10 cellular contexts compared by ENCODE assay signal in genomic region chr12:127926004-127926403, GRCh38.
DNase-seq lines count a peak whose midpoint lies in the region; ATAC-seq and TF ChIP-seq lines count a peak whose summit lies in the region.
"Had no signal": no experiment of that assay in that cellular context is flagged by ENCODE, and none has a peak within 500 bp of the region (broad histone marks: within the 10 kb centered on the region; RNA-seq: fewer than 3 reads in every experiment).

No MANE protein-coding gene starts in this region.

- peak; percentile 84 to 91 for ATAC-seq in left cardiac atrium
- ATAC-seq in GM19395 (IDR thresholded peaks at IDR 0.05; ENCODE audit: unreplicated experiment) = no peak

- no peak for TF ChIP-seq CTCF in HEK293 (tag by site-specific recombination; IDR thresholded peaks at IDR 0.05)
- peak; percentile 58 for TF ChIP-seq CTCF in smooth muscle cell (IDR thresholded peaks at IDR 0.05; ENCODE audit: borderline replicate concordance, insufficient read depth, poor library complexity, severe bottlenecking)
- no peak for TF ChIP-seq CTCF in GM10248 (IDR thresholded peaks at IDR 0.05; ENCODE audit: control extremely low read depth, extremely low read depth, low read depth, missing control alignments)
- TF ChIP-seq CTCF in spleen (IDR thresholded peaks at IDR 0.05 in 8 of 11, conservative IDR thresholded peaks at IDR 0.05 in 3 of 11) = no peak

- H3K4me2 ChIP-seq in smooth muscle cell = no peak overlapping the region

- H3K9me3 ChIP-seq in HEK293 (ENCODE audit: control insufficient read depth, insufficient read depth, low read depth, low read length) = no peaks in the 10 kb centered on the region
- H3K9me3 ChIP-seq in SJCRH30 (replicated peaks) = no peaks in the 10 kb centered on the region
- no peaks in the 10 kb centered on the region for H3K9me3 ChIP-seq in smooth muscle cell (replicated peaks; ENCODE audit: low read depth)
- H3K9me3 ChIP-seq in spleen = no peaks in the 10 kb centered on the region

- CTCF ChIA-PET in HEK293 (lab: Yijun Ruan, JAX) = no interaction called here
- CTCF ChIA-PET in GM10248 (lab: Yijun Ruan, JAX) = no interaction called here

- TF ChIP-seq POLR2A in spleen (IDR thresholded peaks at IDR 0.05) = no peak

- H3K4me3 ChIP-seq in HEK293 (ENCODE audit: low read depth, low read length) (no peak overlapping the region), SJCRH30 (no peak overlapping the region), smooth muscle cell (no peak overlapping the region), spleen (no peak overlapping the region)

- H3F3A ChIP-seq in smooth muscle cell (ENCODE audit: low read depth) = no peaks in the 10 kb centered on the region

- no peak overlapping the region for H3K27ac ChIP-seq in HEK293 (ENCODE audit: extremely low read depth, low read depth, low read length)
- H3K27ac ChIP-seq in SJCRH30 = no peak overlapping the region
- no peak overlapping the region for H3K27ac ChIP-seq in smooth muscle cell (ENCODE audit: low read depth)
- H3K27ac ChIP-seq in spleen = no peak overlapping the region
- H3K27ac ChIP-seq: HL-60 had no signal

- H3K36me3 ChIP-seq in HEK293 (ENCODE audit: control insufficient read depth in 2 of 2, insufficient read depth in 1 of 2, low read length in 2 of 2) (no peaks in the 10 kb centered on the region), SJCRH30 (no peaks in the 10 kb centered on the region), smooth muscle cell (ENCODE audit: low read depth) (no peaks in the 10 kb centered on the region), spleen (no peaks in the 10 kb centered on the region)

- intact Hi-C loops in left cardiac atrium (cut with DNase I) = loop anchor here in 1 of 2 donors (10.0 kb wide), 1 partner anchor 821 kb away; no protein-coding TSS in a partner anchor
- intact Hi-C loops in spleen (cut with DNase I; ENCODE audit: low total_unique reads) = no loop called here

- H3K4me1 ChIP-seq in HEK293 (ENCODE audit: control insufficient read depth, insufficient read depth, low read length) = no peaks in the 10 kb centered on the region
- H3K4me1 ChIP-seq in SJCRH30 = peaks cover 7% of the 10 kb centered on the region
- no peaks in the 10 kb centered on the region for H3K4me1 ChIP-seq in smooth muscle cell (ENCODE audit: low read depth)
- H3K4me1 ChIP-seq in spleen = no peaks in the 10 kb centered on the region

- no peak overlapping the region for H3K9ac ChIP-seq in smooth muscle cell (ENCODE audit: low read depth)

- WGBS in smooth muscle cell (ENCODE audit: low lambda C conversion rate) = 19% methylated on average over 4 of the region's 4 CpGs
- WGBS in spleen, 5 donors = 31 to 59% (median 44%) methylated on average over 4 of the region's 4 CpGs

- DNase-seq in SJCRH30 = peak; percentile 22 to 67
- peak; percentile 51 for DNase-seq in left cardiac atrium
- no peak for DNase-seq in smooth muscle cell (lab: John Stamatoyannopoulos, UW; ENCODE audit: unreplicated experiment)
- no peak for DNase-seq in activated CD4-positive, CD25-positive, alpha-beta regulatory T cell treated with anti-CD3 and anti-CD28 coated beads, Interleukin-2, amount 50 U/mL, for 72 hours
- DNase-seq in GM10248 (ENCODE audit: extremely low spot score) = no peak
- no peak for DNase-seq in spleen
- DNase-seq: activated B cell treated with CpG ODN at 0.5 μM for 24 hours had no signal

- POLR2A ChIA-PET in HEK293 (lab: Yijun Ruan, JAX) (no interaction called here), GM10248 (lab: Yijun Ruan, JAX) (no interaction called here)

- H4K20me1 ChIP-seq in smooth muscle cell (ENCODE audit: low read depth) = no peaks in the 10 kb centered on the region

- no peak overlapping the region for H2AFZ ChIP-seq in smooth muscle cell (ENCODE audit: low read depth)

- H3K27me3 ChIP-seq in SJCRH30 = no peaks in the 10 kb centered on the region
- no peaks in the 10 kb centered on the region for H3K27me3 ChIP-seq in smooth muscle cell (ENCODE audit: low read depth)
- H3K27me3 ChIP-seq in spleen (replicated peaks in 1 of 7) = no peaks in the 10 kb centered on the region

- H3K79me2 ChIP-seq in smooth muscle cell (ENCODE audit: low read depth) = no peaks in the 10 kb centered on the region

TF ChIP-seq in HEK293, 187 proteins besides CTCF, POLR2A, EP300 and RAD21:
- TF ChIP-seq ZNF341 (tag by site-specific recombination; IDR thresholded peaks at IDR 0.05; ENCODE audit: low read depth) (no peak), ZNF654 (tag by site-specific recombination; IDR thresholded peaks at IDR 0.05; ENCODE audit: low read depth) (peak; percentile 8; the same call in 1 of the 2 replicates)

Comparison
In these comparisons a context has a peak if more than half of its experiments do, and no peak if none do; other contexts are left out.
1. DNase-seq: peak in SJCRH30 (2 of 2) and left cardiac atrium (single experiment); none in smooth muscle cell (single experiment), activated CD4-positive, CD25-positive, alpha-beta regulatory T cell treated with anti-CD3 and anti-CD28 coated beads, Interleukin-2, amount 50 U/mL, for 72 hours (single experiment), GM10248 (single experiment) and spleen (single experiment).